In genomic region chr19:677201-677600, GRCh38 we compare ENCODE assay signal across 10 cellular contexts. TPM values are rescaled to one million over a fixed set of nuclear protein-coding genes. Genes with fewer than 3 reads are reported as not detected.
DNase-seq lines count a peak whose midpoint lies in the region; ATAC-seq, FAIRE-seq and TF ChIP-seq lines count a peak whose summit lies in the region.
"Had no signal": no experiment of that assay in that cellular context is flagged by ENCODE, and none has a peak within 500 bp of the region (broad histone marks: within the 10 kb centered on the region; RNA-seq: fewer than 3 reads in every experiment).

No MANE protein-coding gene starts in this region.

- H3K4me3 Mint-ChIP-seq in Calu3 (ENCODE audit: low read depth, unreplicated experiment): peak overlapping the region; percentile 63

- CTCF ChIA-PET in Calu3 (lab: Charles Lee): interaction anchor here (0.6 to 1.3 kb wide), 3 partner anchors 57 to 171 kb away, joined by 3 read pairs; no protein-coding TSS in a partner anchor

- peaks cover 23% of the 10 kb centered on the region for H3K36me3 Mint-ChIP-seq in Calu3 (ENCODE audit: insufficient read depth, unreplicated experiment)

- TF ChIP-seq CTCF in Calu3 (IDR thresholded peaks at IDR 0.05; ENCODE audit: unreplicated experiment): no peak
- no peak for TF ChIP-seq CTCF in RWPE2 (IDR thresholded peaks at IDR 0.05; ENCODE audit: poor library complexity, severe bottlenecking)
- no peak for TF ChIP-seq CTCF in fibroblast of the aortic adventitia (IDR thresholded peaks at IDR 0.05; ENCODE audit: insufficient read depth, low read length)
- TF ChIP-seq CTCF in GM20000 (IDR thresholded peaks at IDR 0.05; ENCODE audit: extremely low read depth, missing control alignments): no peak

- no peaks in the 10 kb centered on the region for H3K9me3 Mint-ChIP-seq in Calu3 (ENCODE audit: low read depth, unreplicated experiment)

- H3K27me3 Mint-ChIP-seq in Calu3 (ENCODE audit: unreplicated experiment): no peaks in the 10 kb centered on the region

- no TSS peak for BruUV-seq in Calu3 (replicated peaks; lab: Mats Ljungman, UMichigan)

- intact Hi-C loops in Calu3 (cut with micrococcal nuclease; ENCODE audit: unreplicated experiment): no loop called here
- intact Hi-C loops in posterior vena cava (cut with DNase I): no loop called here

- H3K9me3 ChIP-seq in RWPE2 (ENCODE audit: severe bottlenecking): no peaks in the 10 kb centered on the region

- H3K27me3 ChIP-seq in RWPE2 (ENCODE audit: insufficient read depth, poor library complexity, severe bottlenecking): no peaks in the 10 kb centered on the region

- H3K27ac Mint-ChIP-seq in Calu3 (ENCODE audit: unreplicated experiment): no peak overlapping the region

- H3K4me1 Mint-ChIP-seq in Calu3 (ENCODE audit: low read depth, unreplicated experiment): no peaks in the 10 kb centered on the region

- H3K4me3 ChIP-seq in RWPE2 (ENCODE audit: severe bottlenecking): peak overlapping the region; percentile 84
- peak overlapping the region; percentile 81 for H3K4me3 ChIP-seq in fibroblast of the aortic adventitia (ENCODE audit: low read depth, low read length)

- ATAC-seq in RWPE2 (ENCODE audit: low read depth): peak; percentile 47

- DNase-seq in Calu3: peak; percentile 64
- DNase-seq in RWPE2 (ENCODE audit: low spot score): peak; percentile 89
- DNase-seq in fibroblast of the aortic adventitia (ENCODE audit: low read depth): peak; percentile 81
- peak; percentile 94 for DNase-seq in posterior vena cava (ENCODE audit: low spot score)
- DNase-seq in GM20000 (ENCODE audit: low spot score): no peak
- DNase-seq in GM12892 (ENCODE audit: insufficient read length): no peak
- no peak for DNase-seq in activated CD4-positive, alpha-beta T cell treated with anti-CD3 and anti-CD28 coated beads, Interleukin-2, amount 50 U/mL, for 1 hour
- DNase-seq in germinal center (ENCODE audit: low spot score): no peak

- peaks cover 5% of the 10 kb centered on the region for H3K4me1 ChIP-seq in RWPE2 (ENCODE audit: insufficient read depth, poor library complexity, severe bottlenecking)

- H3K36me3 ChIP-seq in RWPE2 (ENCODE audit: low read depth): peaks cover 25% of the 10 kb centered on the region

- FAIRE-seq in GM12892 (lab: Jason Lieb, UNC): no peak
- FAIRE-seq: frontal cortex, TTC549 had no signal

- peak overlapping the region; percentile 96 for H3K27ac ChIP-seq in RWPE2 (ENCODE audit: poor library complexity, severe bottlenecking)

- no peak for TF ChIP-seq POLR2A in GM12892 (IDR thresholded peaks at IDR 0.05; ENCODE audit: low read depth, low read length)

RNA-seq across cellular contexts. Expression of gene FSTL3, which starts 1.0 kb away (rescaled TPM):
- total RNA-seq in Calu3 (2022) (6.9 and 7.1 TPM in 2 replicates), fibroblast of the aortic adventitia (ENCODE audit: low replicate concordance) (14.8 and 148 TPM in 2 replicates), posterior vena cava (100 to 1,000 TPM; 234 to 270 TPM)
- 22.5 TPM for polyA plus RNA-seq in GM12892 (2012; ENCODE audit: missing spikeins)

RNA-seq across cellular contexts. Expression of gene RNF126, which starts 14.2 kb away (rescaled TPM):
- 44.8 and 46.4 TPM in 2 replicates for total RNA-seq in Calu3 (2022)
- 24.5 and 28.9 TPM in 2 replicates for total RNA-seq in fibroblast of the aortic adventitia (ENCODE audit: low replicate concordance)
- 10 to 100 TPM; 24.5 to 27.1 TPM for total RNA-seq in posterior vena cava
- polyA plus RNA-seq in GM12892 (2012; ENCODE audit: missing spikeins): 13.0 TPM

RNA-seq across cellular contexts. Expression of gene PRSS57, which starts 18.1 kb away (rescaled TPM):
- total RNA-seq in Calu3 (2022): not detected in 2 replicates
- not detected in 2 replicates for total RNA-seq in fibroblast of the aortic adventitia (ENCODE audit: low replicate concordance)
- total RNA-seq in posterior vena cava: not detected
- polyA plus RNA-seq in GM12892 (2012; ENCODE audit: missing spikeins): not detected
- total RNA-seq: frontal cortex had no signal

RNA-seq across cellular contexts. Expression of gene PALM, which starts 31.5 kb away (rescaled TPM):
- total RNA-seq in Calu3 (2022) (0.56 and 0.83 TPM in 2 replicates), fibroblast of the aortic adventitia (ENCODE audit: low replicate concordance) (5.7 and 198 TPM in 2 replicates), posterior vena cava (100 to 1,000 TPM in 1 of 2 donors, 10 to 100 TPM in 1; 89.6 to 128 TPM)
- polyA plus RNA-seq in GM12892 (2012; ENCODE audit: missing spikeins): 0.49 TPM

RNA-seq across cellular contexts. Expression of gene FGF22, which starts 37.5 kb away (rescaled TPM):
- total RNA-seq in Calu3 (2022) (0.24 and 0.39 TPM in 2 replicates), fibroblast of the aortic adventitia (ENCODE audit: low replicate concordance) (0.27 TPM in 1 of 2 replicates, not detected in the other), posterior vena cava (under 1 TPM in 1 of 2 donors, not detected in 1; 0.37 TPM)
- polyA plus RNA-seq in GM12892 (2012; ENCODE audit: missing spikeins): 0.17 TPM

Comparison
In these comparisons a context has a peak if more than half of its experiments do, and no peak if none do; other contexts are left out.
1. DNase-seq: peak in Calu3 (single experiment), RWPE2 (single experiment), fibroblast of the aortic adventitia (single experiment) and posterior vena cava (single experiment); none in GM20000 (single experiment), GM12892 (single experiment), activated CD4-positive, alpha-beta T cell treated with anti-CD3 and anti-CD28 coated beads, Interleukin-2, amount 50 U/mL, for 1 hour (single experiment) and germinal center (single experiment).